Comparison of ENCODE assay signal across 9 cellular contexts in genomic region chr2:25700221-25700660, GRCh38. TPM values are rescaled to one million over a fixed set of nuclear protein-coding genes. Genes with fewer than 3 reads are reported as not detected.
DNase-seq lines count a peak whose midpoint lies in the region; ATAC-seq, FAIRE-seq and TF ChIP-seq lines count a peak whose summit lies in the region.
"Had no signal": no experiment of that assay in that cellular context is flagged by ENCODE, and none has a peak within 500 bp of the region (broad histone marks: within the 10 kb centered on the region; RNA-seq: fewer than 3 reads in every experiment).

No MANE protein-coding gene starts in this region.

- no peaks in the 10 kb centered on the region for H3K36me3 Mint-ChIP-seq in CD4-positive, CD25-positive, alpha-beta regulatory T cell
- H3K36me3 Mint-ChIP-seq in activated naive CD4-positive, alpha-beta T cell treated with anti-CD3 and anti-CD28 coated beads for 36 hours (ENCODE audit: low read depth) = no peaks in the 10 kb centered on the region

- H3K27ac ChIP-seq in CD4-positive, CD25-positive, alpha-beta regulatory T cell (ENCODE audit: insufficient read depth, low read length, poor library complexity, severe bottlenecking) = no peak overlapping the region
- H3K27ac ChIP-seq: SK-N-MC had no signal

- H3K4me3 ChIP-seq in CD4-positive, CD25-positive, alpha-beta regulatory T cell (ENCODE audit: low read depth, low read length) = no peak overlapping the region
- H3K4me3 ChIP-seq: SK-N-MC had no signal

- peaks cover 0 to 6% (median 4%) of the 10 kb centered on the region in 4 donors for H3K4me1 Mint-ChIP-seq in CD4-positive, CD25-positive, alpha-beta regulatory T cell
- no peaks in the 10 kb centered on the region for H3K4me1 Mint-ChIP-seq in activated naive CD4-positive, alpha-beta T cell treated with anti-CD3 and anti-CD28 coated beads for 36 hours (ENCODE audit: low read depth)

- H3K9me3 Mint-ChIP-seq in CD4-positive, CD25-positive, alpha-beta regulatory T cell = no peaks in the 10 kb centered on the region
- no peaks in the 10 kb centered on the region for H3K9me3 Mint-ChIP-seq in activated naive CD4-positive, alpha-beta T cell treated with anti-CD3 and anti-CD28 coated beads for 36 hours

- FAIRE-seq in GM12891 (lab: Jason Lieb, UNC) = no peak

- peaks cover 12% of the 10 kb centered on the region for H3K27me3 Mint-ChIP-seq in CD4-positive, CD25-positive, alpha-beta regulatory T cell
- H3K27me3 Mint-ChIP-seq in activated naive CD4-positive, alpha-beta T cell treated with anti-CD3 and anti-CD28 coated beads for 36 hours (ENCODE audit: low read depth) = no peaks in the 10 kb centered on the region

- H3K27me3 ChIP-seq in CD4-positive, CD25-positive, alpha-beta regulatory T cell (ENCODE audit: control insufficient read depth, insufficient read depth, low read length) = no peaks in the 10 kb centered on the region

- no peak overlapping the region for H3K4me3 Mint-ChIP-seq in CD4-positive, CD25-positive, alpha-beta regulatory T cell
- H3K4me3 Mint-ChIP-seq in activated naive CD4-positive, alpha-beta T cell treated with anti-CD3 and anti-CD28 coated beads for 36 hours = no peak overlapping the region

- no peaks in the 10 kb centered on the region for H3K36me3 ChIP-seq in CD4-positive, CD25-positive, alpha-beta regulatory T cell (ENCODE audit: control insufficient read depth, insufficient read depth, low read length)

- peak; percentile 50 to 55 for ATAC-seq in CD4-positive, CD25-positive, alpha-beta regulatory T cell (ENCODE audit: low read depth in 2 of 2)
- ATAC-seq in GM21367 (IDR thresholded peaks at IDR 0.05; ENCODE audit: unreplicated experiment) = no peak

- CTCF ChIA-PET in activated naive CD4-positive, alpha-beta T cell treated with anti-CD3 and anti-CD28 coated beads for 36 hours (lab: Charles Lee) = interaction anchor here (0.6 to 5.2 kb wide), 22 partner anchors 9 to 499 kb away, joined by 3 to 65 read pairs (median 4); partner anchors contain the start of gene DTNB

- H3K9me3 ChIP-seq in CD4-positive, CD25-positive, alpha-beta regulatory T cell (ENCODE audit: control insufficient read depth in 2 of 2, low read length in 2 of 2) = no peaks in the 10 kb centered on the region

- TF ChIP-seq POLR2A in GM12891 (IDR thresholded peaks at IDR 0.05; ENCODE audit: low read depth, low read length) = no peak

- intact Hi-C loops in activated naive CD4-positive, alpha-beta T cell treated with anti-CD3 and anti-CD28 coated beads for 36 hours (cut with micrococcal nuclease) = loop anchor here (1.0 kb wide), 1 partner anchor 93 kb away; no protein-coding TSS in a partner anchor

- H3K27ac Mint-ChIP-seq in CD4-positive, CD25-positive, alpha-beta regulatory T cell = peak overlapping the region in 2 of 3 donors; percentile 20 to 52
- H3K27ac Mint-ChIP-seq in activated naive CD4-positive, alpha-beta T cell treated with anti-CD3 and anti-CD28 coated beads for 36 hours = no peak overlapping the region

- peak in 2 of 3 donors; percentile 49 to 62 for DNase-seq in CD4-positive, CD25-positive, alpha-beta regulatory T cell
- DNase-seq in GM12891 (ENCODE audit: insufficient read length, low spot score) = peak; percentile 37
- peak; percentile 64 for DNase-seq in NCI-H345 (lab: John Stamatoyannopoulos, UW)
- DNase-seq in activated naive CD4-positive, alpha-beta T cell treated with anti-CD3 and anti-CD28 coated beads for 36 hours = peak; percentile 53
- DNase-seq in iPS-NIHi11 (ENCODE audit: low spot score) = peak; percentile 54
- DNase-seq in stimulated activated CD4-positive, alpha-beta T cell treated with anti-CD3 and anti-CD28 coated beads, Interleukin-1b, Interleukin-23, amount 100 ng/mL, for 48 hours = peak; percentile 18
- DNase-seq in ureter (ENCODE audit: low spot score) = no peak

- no peaks in the 10 kb centered on the region for H3K4me1 ChIP-seq in CD4-positive, CD25-positive, alpha-beta regulatory T cell (ENCODE audit: control insufficient read depth, insufficient read depth, low read length, poor library complexity, severe bottlenecking)

TF ChIP-seq in GM12891, 5 proteins besides CTCF, POLR2A, EP300 and RAD21:
- TF ChIP-seq TAF1 (IDR thresholded peaks at IDR 0.05; ENCODE audit: low read depth, low read length) = no peak
- TF ChIP-seq PAX5 (IDR thresholded peaks at IDR 0.05; ENCODE audit: insufficient read depth, low read length, severe bottlenecking) = no peak
- no peak for TF ChIP-seq SPI1 (IDR thresholded peaks at IDR 0.05; ENCODE audit: low read depth, low read length)
- TF ChIP-seq POLR2AphosphoS5 (IDR thresholded peaks at IDR 0.05; ENCODE audit: low read depth, low read length) = no peak
- no peak for TF ChIP-seq POU2F2 (IDR thresholded peaks at IDR 0.05; ENCODE audit: low read depth, low read length)

RNA-seq across cellular contexts. Expression of gene DTNB, which starts 26.9 kb away (rescaled TPM):
- total RNA-seq in CD4-positive, CD25-positive, alpha-beta regulatory T cell = 50.1 TPM
- polyA plus RNA-seq in CD4-positive, CD25-positive, alpha-beta regulatory T cell = 10 to 100 TPM; 11.5 to 19.4 (median 14.7) TPM
- 43.0 TPM for polyA plus RNA-seq in GM12891 (2012; ENCODE audit: low read depth, missing spikeins)
- total RNA-seq in activated naive CD4-positive, alpha-beta T cell treated with anti-CD3 and anti-CD28 coated beads for 36 hours = 10 to 100 TPM; 27.2 to 27.6 TPM
- total RNA-seq in ureter = 33.8 TPM
